ENCODE assay signal across 12 cellular contexts in genomic region chr19:56170261-56170660, GRCh38. TPM values are rescaled to one million over a fixed set of nuclear protein-coding genes. Genes with fewer than 3 reads are reported as not detected.
DNase-seq lines count a peak whose midpoint lies in the region; ATAC-seq, FAIRE-seq and TF ChIP-seq lines count a peak whose summit lies in the region.
"Had no signal": no experiment of that assay in that cellular context is flagged by ENCODE, and none has a peak within 500 bp of the region (broad histone marks: within the 10 kb centered on the region; RNA-seq: fewer than 3 reads in every experiment).

No MANE protein-coding gene starts in this region.

- H3K27ac ChIP-seq in right lobe of liver: no peak overlapping the region
- no peak overlapping the region for H3K27ac ChIP-seq in H9 (ENCODE audit: insufficient read length, low read depth, low read length)

- WGBS in right lobe of liver (ENCODE audit: insufficient coverage, low coverage, low lambda C conversion rate, missing lambda C conversion rate): 74% methylated on average over 13 of the region's 14 CpGs
- no CpG with 5 or more reads among the region's 14 CpGs for WGBS in H9 (ENCODE audit: extremely low coverage, insufficient read length, low lambda C conversion rate)

- no peak overlapping the region for H2AK5ac ChIP-seq in H9 (ENCODE audit: insufficient read length, low read length)

- H3K56ac ChIP-seq in H9 (ENCODE audit: insufficient read length, low read depth, low read length): no peak overlapping the region

- TF ChIP-seq POLR2A in right lobe of liver (IDR thresholded peaks at IDR 0.05): no peak

- no peak overlapping the region for H3K4me3 Mint-ChIP-seq in H9
- H3K4me3 Mint-ChIP-seq: CD14-positive monocyte, IgD-negative memory B cell had no signal

- peaks cover 1 to 7% of the 10 kb centered on the region in 2 experiments; a peak in 3 of 4 replicates for H3K4me1 Mint-ChIP-seq in H9

- no peaks in the 10 kb centered on the region for H3K36me3 ChIP-seq in right lobe of liver

- H3K4me1 ChIP-seq in right lobe of liver: peaks cover 0 to 4% (median 1%) of the 10 kb centered on the region in 4 donors
- no peaks in the 10 kb centered on the region for H3K4me1 ChIP-seq in H9 (ENCODE audit: insufficient read depth, low read length)

- H3K18ac ChIP-seq in H9 (ENCODE audit: insufficient read length, low read depth, low read length): no peak overlapping the region

- ATAC-seq in right lobe of liver: peak in 3 of 4 donors; percentile 5 to 58 (median 43)

- no peak overlapping the region for H4K5ac ChIP-seq in H9 (ENCODE audit: insufficient read length, low read depth, low read length)

- H2BK12ac ChIP-seq in H9 (ENCODE audit: insufficient read length, low read depth, low read length): no peak overlapping the region

- no peaks in the 10 kb centered on the region for H3K79me1 ChIP-seq in H9 (ENCODE audit: insufficient read depth, low read depth, low read length, poor library complexity, severe bottlenecking)

- no peak overlapping the region for H3K9ac ChIP-seq in H9 (ENCODE audit: extremely low read depth, insufficient read length, low read length)

- H3K9me3 Mint-ChIP-seq in H9: peaks cover 0 to 4% of the 10 kb centered on the region in 2 experiments; a peak in 1 of 5 replicates
- H3K9me3 Mint-ChIP-seq: IgD-negative memory B cell had no signal

- H3K36me3 Mint-ChIP-seq in H9 (ENCODE audit: insufficient read depth in 1 of 3, low read depth in 3 of 3): no peaks in the 10 kb centered on the region
- H3K36me3 Mint-ChIP-seq: CD14-positive monocyte, IgD-negative memory B cell had no signal

- H2BK20ac ChIP-seq in H9 (ENCODE audit: low read depth, low read length, poor library complexity, severe bottlenecking): no peak overlapping the region

- no peaks in the 10 kb centered on the region for H3K27me3 ChIP-seq in right lobe of liver
- no peaks in the 10 kb centered on the region for H3K27me3 ChIP-seq in H9 (ENCODE audit: insufficient read depth, low read length)

- H3K79me2 ChIP-seq in H9 (ENCODE audit: insufficient read depth, low read length): no peaks in the 10 kb centered on the region

- H3K23ac ChIP-seq in H9 (ENCODE audit: insufficient read length, low read depth, low read length): no peak overlapping the region

- H3K27me3 Mint-ChIP-seq in H9 (ENCODE audit: low read depth): peaks cover 8% of the 10 kb centered on the region

- no peak overlapping the region for H3K4me3 ChIP-seq in right lobe of liver

- H3K4me2 ChIP-seq in H9 (ENCODE audit: insufficient read depth, insufficient read length, low read length): no peak overlapping the region

- DNase-seq in DMS53 (lab: John Stamatoyannopoulos, UW) (peak; percentile 99), NCI-H2029 treated with DMSO at 0.1 percent for 48 hours (lab: John Stamatoyannopoulos, UW) (peak; percentile 66), amniotic epithelial cell (ENCODE audit: low read depth) (peak; percentile 80), right lobe of liver (no peak), DMS 273 treated with DMSO at 0.1 percent for 48 hours (lab: John Stamatoyannopoulos, UW) (no peak), NOMO-1 (lab: John Stamatoyannopoulos, UW; ENCODE audit: unreplicated experiment in 2 of 2) (no peak), H9 (no peak), GM19239 (ENCODE audit: insufficient read length, low spot score) (no peak)

- H3T11ph ChIP-seq in H9 (ENCODE audit: low read length): no peak overlapping the region

- no peak overlapping the region for H4K91ac ChIP-seq in H9 (ENCODE audit: insufficient read length, low read depth, low read length)

- H3K4ac ChIP-seq in H9 (ENCODE audit: low read depth, low read length): no peak overlapping the region

- H4K8ac ChIP-seq in H9 (replicated peaks; ENCODE audit: insufficient read length, low read depth, low read length): no peak overlapping the region

- no peak for FAIRE-seq in GM19239 (lab: Jason Lieb, UNC)
- FAIRE-seq: TTC549 had no signal

- H2BK120ac ChIP-seq in H9 (ENCODE audit: low read depth, low read length, poor library complexity, severe bottlenecking): no peak overlapping the region

- no peak overlapping the region for H2BK5ac ChIP-seq in H9 (ENCODE audit: insufficient read length, low read length)

- H3K14ac ChIP-seq in H9 (ENCODE audit: insufficient read depth, low read length): no peak overlapping the region

- intact Hi-C loops in right lobe of liver (cut with DNase I): loop anchor here in 1 of 2 donors (10.0 kb wide), 2 partner anchors 65 to 95 kb away; no protein-coding TSS in a partner anchor

- TF ChIP-seq CTCF in right lobe of liver (IDR thresholded peaks at IDR 0.05) (no peak), H9 (conservative IDR thresholded peaks at IDR 0.05) (no peak)

- no peak overlapping the region; a peak in 1 of 7 replicates for H3K27ac Mint-ChIP-seq in H9
- H3K27ac Mint-ChIP-seq: IgD-negative memory B cell had no signal

- no peak overlapping the region for H2BK15ac ChIP-seq in H9 (ENCODE audit: low read depth, low read length)

- H4K20me1 ChIP-seq in H9 (ENCODE audit: control insufficient read depth, insufficient read depth, insufficient read length): no peaks in the 10 kb centered on the region

- no peaks in the 10 kb centered on the region for H3K23me2 ChIP-seq in H9 (ENCODE audit: insufficient read length, low read depth, low read length, poor library complexity, severe bottlenecking)

- H2AFZ ChIP-seq in H9 (ENCODE audit: low read length): no peak overlapping the region

- H3K9me3 ChIP-seq in right lobe of liver (no peaks in the 10 kb centered on the region), H9 (ENCODE audit: control insufficient read depth, low read depth, low read length) (no peaks in the 10 kb centered on the region)

RNA-seq across cellular contexts. Expression of gene GALP, which starts 5.5 kb away (rescaled TPM):
- under 1 TPM in 2 of 6 experiments, not detected in 4; 0.42 to 0.46 TPM for total RNA-seq in right lobe of liver
- total RNA-seq in H9 (2021): not detected in 2 replicates
- total RNA-seq: glomerular endothelial cell had no signal

RNA-seq across cellular contexts. Expression of gene ZSCAN5B, which starts 27.3 kb away (rescaled TPM):
- not detected for total RNA-seq in right lobe of liver
- 0.13 TPM in 1 of 2 replicates, not detected in the other for total RNA-seq in H9 (2021)
- total RNA-seq: glomerular endothelial cell had no signal

RNA-seq across cellular contexts. Expression of gene ZNF444, which starts 29.2 kb away (rescaled TPM):
- total RNA-seq in right lobe of liver (10 to 100 TPM; 23.2 to 38.4 (median 30.8) TPM), H9 (2021) (48.8 and 49.7 TPM in 2 replicates)

RNA-seq across cellular contexts. Expression of gene ZSCAN5C, which starts 31.8 kb away (rescaled TPM):
- total RNA-seq in right lobe of liver (not detected), H9 (2021) (not detected in 2 replicates)
- total RNA-seq: glomerular endothelial cell had no signal

RNA-seq across cellular contexts. Expression of gene ZNF787, which starts 49.2 kb away (rescaled TPM):
- total RNA-seq in right lobe of liver: 10 to 100 TPM; 15.8 to 26.0 (median 22.5) TPM
- 54.6 and 55.8 TPM in 2 replicates for total RNA-seq in H9 (2021)

Comparison
In these comparisons a context has a peak if more than half of its experiments do, and no peak if none do; other contexts are left out.
1. DNase-seq: peak in DMS53 (single experiment), NCI-H2029 treated with DMSO at 0.1 percent for 48 hours (single experiment) and amniotic epithelial cell (single experiment); none in right lobe of liver (0 of 3), DMS 273 treated with DMSO at 0.1 percent for 48 hours (single experiment), NOMO-1 (0 of 2), H9 (single experiment) and GM19239 (single experiment).